ENCODE assay signal across 6 cellular contexts in the genomic region with DNA sequence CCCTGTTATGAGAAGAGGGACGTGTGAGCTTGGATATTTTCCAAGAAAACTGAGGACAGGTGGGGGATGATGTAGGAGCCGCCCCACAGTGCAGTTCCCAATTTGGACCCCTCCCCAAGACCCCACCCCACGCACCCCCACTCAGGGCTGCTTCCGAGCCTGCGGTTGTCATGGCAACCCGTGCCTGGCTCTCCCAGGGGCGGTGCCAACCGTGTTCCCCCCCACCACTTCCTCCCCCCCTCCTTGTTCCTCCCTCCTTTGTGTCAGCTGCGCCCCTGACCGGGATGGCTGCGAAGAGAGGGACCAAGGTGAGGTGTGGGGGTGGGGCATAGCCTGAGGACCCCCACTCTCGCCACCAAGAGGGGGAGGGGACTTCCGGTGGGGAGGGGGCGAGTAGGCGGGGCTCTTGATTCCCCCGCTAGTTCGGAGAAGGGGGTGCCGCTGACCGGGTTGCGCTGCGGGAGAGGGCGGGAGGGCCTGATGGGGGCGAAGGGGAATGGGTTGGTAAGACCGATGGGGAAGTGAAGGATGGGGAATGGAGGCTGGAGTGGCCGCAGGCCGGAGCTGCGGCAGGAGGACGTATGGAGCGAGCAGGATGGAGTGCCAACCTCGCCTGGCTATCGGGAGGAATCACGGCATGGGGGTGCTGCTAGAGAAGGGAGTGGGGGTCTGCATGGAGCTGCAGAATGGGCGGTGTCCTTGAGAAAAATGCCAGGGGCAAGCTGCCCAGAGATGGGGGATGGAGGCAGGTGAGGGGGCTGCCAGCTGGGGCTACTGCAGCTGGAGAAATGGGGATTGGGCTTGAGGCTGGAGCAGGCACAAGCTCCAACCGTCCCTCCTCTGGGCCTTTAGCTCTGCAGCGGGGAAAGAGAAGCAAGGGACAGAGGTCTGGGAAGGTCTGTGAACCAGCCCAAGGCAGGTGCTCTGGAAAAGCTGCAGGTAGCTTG. TPM values are rescaled to one million over a fixed set of nuclear protein-coding genes. Genes with fewer than 3 reads are reported as not detected.
DNase-seq lines count a peak whose midpoint lies in the region; ATAC-seq and FAIRE-seq lines count a peak whose summit lies in the region.

No MANE protein-coding gene starts in this region.

- no peaks in the 10 kb centered on the region for H3K9me3 ChIP-seq in KOPT-K1 (ENCODE audit: insufficient read depth, low read length, poor library complexity, severe bottlenecking)

- H3K36me3 Mint-ChIP-seq in stimulated activated naive B cell treated with anti-CD40 and anti-IgM and Interleukin-4, amounts not matched to agents 10 μg/mL and 1 μg/mL and 100 μg/mL, for 72 hours = peaks cover 15 to 26% of the 10 kb centered on the region in 2 donors

- H3K27me3 Mint-ChIP-seq in stimulated activated naive B cell treated with anti-CD40 and anti-IgM and Interleukin-4, amounts not matched to agents 10 μg/mL and 1 μg/mL and 100 μg/mL, for 72 hours = peaks cover 0 to 5% of the 10 kb centered on the region in 2 donors

- H3K27ac Mint-ChIP-seq in stimulated activated naive B cell treated with anti-CD40 and anti-IgM and Interleukin-4, amounts not matched to agents 10 μg/mL and 1 μg/mL and 100 μg/mL, for 72 hours = peak overlapping the region; percentile 66

- no peak for ATAC-seq in stimulated activated naive B cell treated with anti-CD40 and anti-IgM and Interleukin-4, amounts not matched to agents 10 μg/mL and 1 μg/mL and 100 μg/mL, for 72 hours (replicated peaks)
- no peak for ATAC-seq in GM21528 (IDR thresholded peaks at IDR 0.05; ENCODE audit: low FRiP score, unreplicated experiment)

- FAIRE-seq in frontal cortex (lab: Jason Lieb, UNC) = no peak

- peaks cover 34 to 54% of the 10 kb centered on the region in 2 donors for H3K4me1 Mint-ChIP-seq in stimulated activated naive B cell treated with anti-CD40 and anti-IgM and Interleukin-4, amounts not matched to agents 10 μg/mL and 1 μg/mL and 100 μg/mL, for 72 hours

- H3K9me3 Mint-ChIP-seq in stimulated activated naive B cell treated with anti-CD40 and anti-IgM and Interleukin-4, amounts not matched to agents 10 μg/mL and 1 μg/mL and 100 μg/mL, for 72 hours = no peaks in the 10 kb centered on the region

- peak overlapping the region; percentile 93 to 99 for H3K4me3 Mint-ChIP-seq in stimulated activated naive B cell treated with anti-CD40 and anti-IgM and Interleukin-4, amounts not matched to agents 10 μg/mL and 1 μg/mL and 100 μg/mL, for 72 hours

- peak overlapping the region; percentile 89 for H3K27ac ChIP-seq in KOPT-K1 (ENCODE audit: low read depth, low read length, poor library complexity, severe bottlenecking)

- H3K36me3 ChIP-seq in KOPT-K1 (ENCODE audit: insufficient read depth, low read length) = peaks cover 34% of the 10 kb centered on the region

- DNase-seq in activated CD4-positive, alpha-beta T cell treated with anti-CD3 and anti-CD28 coated beads for 48 hours = peak; percentile 62
- peak; percentile 62 to 65 for DNase-seq in frontal cortex (ENCODE audit: low spot score in 2 of 2)
- DNase-seq in stimulated activated naive B cell treated with anti-CD40 and anti-IgM and Interleukin-4, amounts not matched to agents 10 μg/mL and 1 μg/mL and 100 μg/mL, for 72 hours = no peak
- DNase-seq in SIG-M5 (lab: John Stamatoyannopoulos, UW) = no peak

RNA-seq across cellular contexts. Expression of a gene that starts 1.0 kb away (rescaled TPM):
- 21.2 TPM for total RNA-seq in frontal cortex

RNA-seq across cellular contexts. Expression of a gene that starts 1.5 kb away (rescaled TPM):
- total RNA-seq in frontal cortex = 74.6 TPM

RNA-seq across cellular contexts. Expression of a gene that starts 33.1 kb away (rescaled TPM):
- total RNA-seq in frontal cortex = 7.7 TPM

RNA-seq across cellular contexts. Expression of a gene that starts 33.9 kb away (rescaled TPM):
- 13.9 TPM for total RNA-seq in frontal cortex

RNA-seq across cellular contexts. Expression of a gene that starts 34.3 kb away (rescaled TPM):
- 15.1 TPM for total RNA-seq in frontal cortex

Comparison
In these comparisons a context has a peak if more than half of its experiments do, and no peak if none do; other contexts are left out.
1. DNase-seq: peak in activated CD4-positive, alpha-beta T cell treated with anti-CD3 and anti-CD28 coated beads for 48 hours (single experiment) and frontal cortex (2 of 2); none in stimulated activated naive B cell treated with anti-CD40 and anti-IgM and Interleukin-4, amounts not matched to agents 10 μg/mL and 1 μg/mL and 100 μg/mL, for 72 hours (single experiment) and SIG-M5 (single experiment).